1 cellular context compared by ENCODE assay signal in genomic region chr20:4082406-4083102, GRCh38.
TF ChIP-seq lines count a peak whose summit lies in the region.

No MANE protein-coding gene starts in this region.

TF ChIP-seq in HepG2, 621 proteins besides CTCF, POLR2A, EP300 and RAD21 (continued from another document):
- no peak for TF ChIP-seq PRDM4 (CRISPR knock-in tag; IDR thresholded peaks at IDR 0.05; ENCODE audit: borderline replicate concordance)
- TF ChIP-seq SOX6 (IDR thresholded peaks at IDR 0.05): no peak
- peak; percentile 59 for TF ChIP-seq SOX6 (CRISPR knock-in tag; IDR thresholded peaks at IDR 0.05)
- TF ChIP-seq ASH2L (IDR thresholded peaks at IDR 0.05; ENCODE audit: insufficient read length, low read depth, low read length): peak; percentile 30
- no peak for TF ChIP-seq ZNF616 (CRISPR knock-in tag; IDR thresholded peaks at IDR 0.05; ENCODE audit: low read depth)
- no peak for TF ChIP-seq KMT2A (CRISPR knock-in tag; IDR thresholded peaks at IDR 0.05)
- peak; percentile 36; the same call in 1 of the 2 replicates for TF ChIP-seq TBX2 (CRISPR knock-in tag; IDR thresholded peaks at IDR 0.05; ENCODE audit: borderline replicate concordance)
- TF ChIP-seq SOX5 (CRISPR knock-in tag; IDR thresholded peaks at IDR 0.05; ENCODE audit: borderline replicate concordance): peak; percentile 38
- no peak for TF ChIP-seq CENPBD1 (CRISPR knock-in tag; IDR thresholded peaks at IDR 0.05; ENCODE audit: borderline replicate concordance, low read depth)
- TF ChIP-seq ZNF841 (CRISPR knock-in tag; IDR thresholded peaks at IDR 0.05; ENCODE audit: borderline replicate concordance): no peak
- no peak for TF ChIP-seq SMC3 (IDR thresholded peaks at IDR 0.05; ENCODE audit: low read length)
